ENCODE assay signal across 1 cellular context in genomic region chr10:3781458-3782098, GRCh38.
TF ChIP-seq lines count a peak whose summit lies in the region.

No MANE protein-coding gene starts in this region.

TF ChIP-seq in WTC11, 78 proteins besides CTCF, POLR2A, EP300 and RAD21 (continued from another document):
- no peak for TF ChIP-seq STAT6 (CRISPR knock-in tag; conservative IDR thresholded peaks at IDR 0.05; ENCODE audit: low read depth)
- no peak for TF ChIP-seq ATF6 (CRISPR knock-in tag; IDR thresholded peaks at IDR 0.05)
- no peak for TF ChIP-seq AFF4 (CRISPR knock-in tag; IDR thresholded peaks at IDR 0.05; ENCODE audit: borderline replicate concordance)
- no peak for TF ChIP-seq ZNF121 (CRISPR knock-in tag; IDR thresholded peaks at IDR 0.05)
- TF ChIP-seq ERG (CRISPR knock-in tag; IDR thresholded peaks at IDR 0.05), result no peak
